Comparison of ENCODE assay signal across 10 cellular contexts in the genomic region with DNA sequence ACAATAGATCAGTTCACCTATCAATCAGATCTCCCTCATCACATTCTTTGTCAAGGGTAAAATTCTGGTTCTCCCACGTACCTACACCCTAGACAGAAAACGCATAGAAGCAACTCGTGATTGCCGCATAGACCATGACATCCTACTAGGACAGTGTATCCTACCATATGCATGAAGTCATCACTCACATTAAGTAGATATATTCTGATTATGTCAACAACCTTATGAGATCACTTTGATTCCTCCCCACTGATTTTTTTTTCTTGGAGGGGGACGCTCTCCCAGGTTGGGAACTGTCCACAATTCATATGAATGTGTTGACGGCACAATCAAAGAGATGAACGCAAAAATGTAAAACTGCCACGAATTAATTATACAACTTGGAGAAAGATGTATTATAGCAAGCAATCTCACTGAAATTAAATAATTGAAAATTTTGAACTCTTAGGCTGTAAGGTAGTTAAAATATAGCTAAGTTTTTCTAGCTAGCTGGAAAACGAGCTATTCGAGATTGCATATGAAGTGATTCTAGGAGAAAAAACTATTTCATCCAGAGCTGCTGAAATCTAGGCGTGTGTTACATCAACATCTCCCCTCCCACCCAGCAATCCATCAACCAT.
DNase-seq lines count a peak whose midpoint lies in the region; ATAC-seq and TF ChIP-seq lines count a peak whose summit lies in the region.
"Had no signal": no experiment of that assay in that cellular context is flagged by ENCODE, and none has a peak within 500 bp of the region (broad histone marks: within the 10 kb centered on the region; RNA-seq: fewer than 3 reads in every experiment).

No MANE protein-coding gene starts in this region.

- POLR2A ChIA-PET in activated CD8-positive, alpha-beta T cell treated with anti-CD3 and anti-CD28 coated beads for 36 hours (lab: Charles Lee), result no interaction called here

- H3K27ac Mint-ChIP-seq in activated CD8-positive, alpha-beta T cell treated with anti-CD3 and anti-CD28 coated beads for 36 hours, result no peak overlapping the region

- no peak for TF ChIP-seq CTCF in activated CD8-positive, alpha-beta T cell treated with anti-CD3 and anti-CD28 coated beads for 36 hours (IDR thresholded peaks at IDR 0.05)
- TF ChIP-seq CTCF in fibroblast of villous mesenchyme (IDR thresholded peaks at IDR 0.05; ENCODE audit: insufficient read depth, low read depth, low read length) (no peak), right atrium auricular region (IDR thresholded peaks at IDR 0.05) (no peak)

- H3K4me3 ChIP-seq in HAP-1, result peak overlapping the region; percentile 80
- H3K4me3 ChIP-seq in fibroblast of villous mesenchyme (ENCODE audit: low read depth, low read length), result peak overlapping the region; percentile 73
- H3K4me3 ChIP-seq in right atrium auricular region, result peak overlapping the region in 1 of 2 donors; percentile 73

- DNase-seq in HAP-1 (ENCODE audit: low spot score in 2 of 2) (no peak), fibroblast of villous mesenchyme (ENCODE audit: low read depth) (no peak), retina (peak; percentile 31), COLO829 (ENCODE audit: low spot score) (no peak), COR-L47 (lab: John Stamatoyannopoulos, UW) (no peak), right atrium auricular region (ENCODE audit: low spot score) (no peak)
- no peak for DNase-seq in activated CD8-positive, alpha-beta T cell treated with anti-CD3 and anti-CD28 coated beads for 36 hours
- no peak for DNase-seq in stimulated activated naive CD4-positive, alpha-beta T cell treated with Interleukin-2 at 50 U/mL for 16 hours (lab: John Stamatoyannopoulos, UW)
- DNase-seq: activated CD4-positive, alpha-beta T cell treated with anti-CD3 and anti-CD28 coated beads, Interleukin-2, amount 50 U/mL, for 1 hour; NCI-H187 had no signal

- H3K27ac ChIP-seq in right atrium auricular region, result no peak overlapping the region

- in situ Hi-C loops in HAP-1 (cut with MboI; ENCODE audit: low sequenced_read_pairs), result no loop called here

- peaks cover 3% of the 10 kb centered on the region for H3K4me1 Mint-ChIP-seq in activated CD8-positive, alpha-beta T cell treated with anti-CD3 and anti-CD28 coated beads for 36 hours (ENCODE audit: low read depth)

- intact Hi-C loops in activated CD8-positive, alpha-beta T cell treated with anti-CD3 and anti-CD28 coated beads for 36 hours (cut with micrococcal nuclease), result loop anchor here (5.0 kb wide), 1 partner anchor 81 kb away; the partner anchor contains the start of gene CCDC28A

- H3K36me3 ChIP-seq in HAP-1 (replicated peaks) (no peaks in the 10 kb centered on the region), right atrium auricular region (no peaks in the 10 kb centered on the region)

- no peak for ATAC-seq in activated CD8-positive, alpha-beta T cell treated with anti-CD3 and anti-CD28 coated beads for 36 hours

- H3K9me3 ChIP-seq in HAP-1 (peaks cover 3% of the 10 kb centered on the region; the same call in 1 of the 2 replicates), right atrium auricular region (no peaks in the 10 kb centered on the region)

- CTCF ChIA-PET in activated CD8-positive, alpha-beta T cell treated with anti-CD3 and anti-CD28 coated beads for 36 hours (lab: Charles Lee), result interaction anchor here (0.8 to 6.1 kb wide), 11 partner anchors 8 to 105 kb away, joined by 3 to 41 read pairs (median 4); partner anchors contain the start of gene CCDC28A

- H3K4me3 Mint-ChIP-seq in activated CD8-positive, alpha-beta T cell treated with anti-CD3 and anti-CD28 coated beads for 36 hours, result peak overlapping the region; percentile 47

- no peaks in the 10 kb centered on the region for H3K27me3 ChIP-seq in HAP-1 (ENCODE audit: low read depth)
- H3K27me3 ChIP-seq in right atrium auricular region, result no peaks in the 10 kb centered on the region

- H3K9me3 Mint-ChIP-seq in activated CD8-positive, alpha-beta T cell treated with anti-CD3 and anti-CD28 coated beads for 36 hours, result no peaks in the 10 kb centered on the region

- peaks cover 32% of the 10 kb centered on the region for H3K27me3 Mint-ChIP-seq in activated CD8-positive, alpha-beta T cell treated with anti-CD3 and anti-CD28 coated beads for 36 hours

- no peaks in the 10 kb centered on the region for H3K36me3 Mint-ChIP-seq in activated CD8-positive, alpha-beta T cell treated with anti-CD3 and anti-CD28 coated beads for 36 hours (ENCODE audit: low read depth)

- peaks cover 12% of the 10 kb centered on the region for H3K4me1 ChIP-seq in HAP-1
- peaks cover 0 to 16% of the 10 kb centered on the region in 2 donors for H3K4me1 ChIP-seq in right atrium auricular region
